Comparison of ENCODE assay signal across 33 cellular contexts in the genomic region with DNA sequence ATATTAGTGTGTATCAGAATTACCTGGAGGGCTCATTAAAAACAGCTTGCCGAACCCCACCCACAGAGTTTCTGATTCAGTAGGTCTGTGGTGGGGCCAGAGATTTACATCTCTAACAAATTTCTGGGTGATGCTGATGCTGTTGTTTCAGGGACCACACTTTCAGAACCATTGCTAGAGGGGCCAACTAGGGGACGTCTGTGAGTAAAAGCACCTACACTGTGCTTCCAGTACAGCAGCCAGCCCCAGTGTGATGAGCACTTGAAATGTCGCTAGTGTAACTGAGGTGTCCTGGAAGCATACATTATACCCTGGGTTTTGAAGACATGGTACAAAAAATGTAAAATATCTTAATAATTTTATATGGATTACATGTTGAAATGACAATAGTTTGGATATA. TPM values are rescaled to one million over a fixed set of nuclear protein-coding genes. Genes with fewer than 3 reads are reported as not detected.
"Had no signal": no experiment of that assay in that cellular context is flagged by ENCODE, and none has a peak within 500 bp of the region (broad histone marks: within the 10 kb centered on the region; RNA-seq: fewer than 3 reads in every experiment).

No MANE protein-coding gene starts in this region.

- H3K4me1 ChIP-seq: Peyer's patch, SJSA1 had no signal

- H3K27ac ChIP-seq: Peyer's patch, SJSA1 had no signal

- H3K27me3 ChIP-seq: MG63, Peyer's patch, SJSA1 had no signal

- DNase-seq: Kasumi-1, KG1, MG63, NCI-H1048, NCI-H1092 treated with DMSO at 0.1 percent for 48 hours, NCI-H1105 treated with DMSO at 0.1 percent for 48 hours, NCI-H1417, NCI-H1436, NCI-H146, NCI-H1694, NCI-H187, NCI-H1930, NCI-H2029 treated with DMSO at 0.1 percent for 48 hours, NCI-H2081 treated with DMSO at 0.1 percent for 48 hours, NCI-H2107, NCI-H2171, NCI-H226, NCI-H446 treated with DMSO at 0.1 percent for 48 hours, NCI-H510A, NCI-H524, NCI-H526, NCI-H69, NCI-H748 treated with DMSO at 0.1 percent for 48 hours, NCI-H82, OCI-M1, PC-3, Peyer's patch, Right ventricle myocardium superior, RPMI8226, SHP77 treated with DMSO at 0.1 percent for 48 hours, SK-N-SH had no signal

- ATAC-seq: PC-3 had no signal

- H3K36me3 ChIP-seq: MG63, Peyer's patch, SJSA1 had no signal

- H3K4me3 ChIP-seq: MG63, Peyer's patch, SJSA1 had no signal

- H3K9me3 ChIP-seq: MG63, Peyer's patch, SJSA1, SK-N-SH had no signal

RNA-seq across cellular contexts. Expression of a gene that starts 33.0 kb away (rescaled TPM):
- total RNA-seq: M059J, SJSA1 had no signal
